ENCODE assay signal across 23 cellular contexts in the genomic region with DNA sequence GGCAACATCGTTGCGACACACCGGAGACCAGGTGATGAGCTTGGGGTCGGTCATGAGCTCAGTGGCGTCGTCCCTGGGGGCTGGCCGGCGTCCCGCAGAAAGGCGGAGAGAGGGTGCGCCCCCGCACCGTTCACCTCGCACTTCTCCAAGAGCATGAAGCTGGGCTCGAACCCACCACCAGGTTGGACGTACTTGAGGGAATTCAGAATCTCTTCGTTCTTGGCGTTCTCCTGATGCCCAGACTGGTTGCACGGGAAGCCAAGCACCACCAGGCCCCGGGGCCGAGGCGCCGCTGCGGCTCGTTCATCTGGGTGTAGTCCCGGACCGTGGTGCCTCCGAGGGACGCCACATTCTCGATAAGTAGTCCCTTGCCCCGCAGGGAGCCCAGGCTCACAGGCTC.
"Had no signal": no experiment of that assay in that cellular context is flagged by ENCODE, and none has a peak within 500 bp of the region (broad histone marks: within the 10 kb centered on the region; RNA-seq: fewer than 3 reads in every experiment).

No MANE protein-coding gene starts in this region.

- H3K4me3 Mint-ChIP-seq: IgD-negative memory B cell had no signal

- H3K9ac ChIP-seq: KMS-11, SK-N-SH had no signal

- H3K4me3 ChIP-seq: K562 had no signal

- H3K27me3 Mint-ChIP-seq: IgD-negative memory B cell had no signal

- H3K4me2 ChIP-seq: KMS-11, SK-N-SH had no signal

- ATAC-seq: HepG2, K562 had no signal

- DNase-seq: Kasumi-1, MV-4-11, NCI-H1048, NCI-H1105, NCI-H1417 treated with DMSO at 0.1 percent for 48 hours, NCI-H146, NCI-H1694 treated with DMSO at 0.1 percent for 48 hours, NCI-H1930, NCI-H2081, NCI-H2107, NCI-H2227 treated with DMSO at 0.1 percent for 48 hours, NCI-H446, NCI-H510A, NCI-H524 treated with DMSO at 0.1 percent for 48 hours, NCI-H69, NCI-H774, RPMI8226, SHP77, SK-N-SH had no signal

- H3K4me1 Mint-ChIP-seq: IgD-negative memory B cell had no signal

- H3K27ac Mint-ChIP-seq: IgD-negative memory B cell had no signal

- H3K27ac ChIP-seq: KMS-11 had no signal

- H3K9me3 ChIP-seq: SK-N-SH had no signal

- H3K36me3 Mint-ChIP-seq: IgD-negative memory B cell had no signal
